ENCODE assay signal across 15 cellular contexts in genomic region chr5:172748341-172748843, GRCh38.
DNase-seq lines count a peak whose midpoint lies in the region; ATAC-seq lines count a peak whose summit lies in the region.
"Had no signal": no experiment of that assay in that cellular context is flagged by ENCODE, and none has a peak within 500 bp of the region (broad histone marks: within the 10 kb centered on the region; RNA-seq: fewer than 3 reads in every experiment).

No MANE protein-coding gene starts in this region.

- ATAC-seq in HG03571 (IDR thresholded peaks at IDR 0.05; ENCODE audit: unreplicated experiment), result no peak
- no peak for ATAC-seq in GM21381 (IDR thresholded peaks at IDR 0.05; ENCODE audit: unreplicated experiment)

- H3K4me1 ChIP-seq in rectal smooth muscle tissue (ENCODE audit: control insufficient read depth, insufficient read depth, low read length), result peaks cover 37% of the 10 kb centered on the region

- peak; percentile 87 for DNase-seq in ELF-1 (ENCODE audit: low read depth, low spot score)
- peak; percentile 65 for DNase-seq in ecto neural progenitor cell (ENCODE audit: low spot score)
- DNase-seq in iPS-NIHi7 (ENCODE audit: extremely low spot score), result peak; percentile 35
- DNase-seq in NCI-H345 (lab: John Stamatoyannopoulos, UW), result no peak
- no peak for DNase-seq in dedifferentiated amniotic fluid mesenchymal stem cell (ENCODE audit: extremely low spot score)
- DNase-seq: activated T-cell treated with anti-CD3 and anti-CD28 coated beads, Interleukin-2, amount 50 U/mL, for 1 hour; hypothalamus; NCI-H510A; SJCRH30 had no signal

- H3K36me3 ChIP-seq in rectal smooth muscle tissue (ENCODE audit: control insufficient read depth, insufficient read depth, low read length), result no peaks in the 10 kb centered on the region
- H3K36me3 ChIP-seq: neutrophil, SJCRH30 had no signal

- no peak overlapping the region for H3K4me3 ChIP-seq in rectal smooth muscle tissue (ENCODE audit: low read length)
- H3K4me3 ChIP-seq: SJCRH30 had no signal

- peak overlapping the region; percentile 85 for H3K27ac ChIP-seq in rectal smooth muscle tissue (ENCODE audit: low read depth, low read length)
- H3K27ac ChIP-seq: HL-60, neutrophil, SJCRH30, VCaP had no signal

- H3K27me3 ChIP-seq in rectal smooth muscle tissue (ENCODE audit: control insufficient read depth, insufficient read depth, low read length), result no peaks in the 10 kb centered on the region

- no peak overlapping the region for H3K9ac ChIP-seq in rectal smooth muscle tissue (ENCODE audit: low read length)

Comparison
In these comparisons a context has a peak if more than half of its experiments do, and no peak if none do; other contexts are left out.
1. DNase-seq: peak in ELF-1 (single experiment), ecto neural progenitor cell (single experiment) and iPS-NIHi7 (single experiment); none in NCI-H345 (single experiment) and dedifferentiated amniotic fluid mesenchymal stem cell (single experiment).